Comparison of ENCODE assay signal across 10 cellular contexts in genomic region chr17:1188812-1189211, GRCh38. TPM values are rescaled to one million over a fixed set of nuclear protein-coding genes. Genes with fewer than 3 reads are reported as not detected.
DNase-seq lines count a peak whose midpoint lies in the region; ATAC-seq and TF ChIP-seq lines count a peak whose summit lies in the region.
"Had no signal": no experiment of that assay in that cellular context is flagged by ENCODE, and none has a peak within 500 bp of the region (broad histone marks: within the 10 kb centered on the region; RNA-seq: fewer than 3 reads in every experiment).

No MANE protein-coding gene starts in this region.

- TF ChIP-seq CTCF in tibial nerve (IDR thresholded peaks at IDR 0.05) (no peak), SK-N-SH (IDR thresholded peaks at IDR 0.05) (no peak)

- peaks cover 5% of the 10 kb centered on the region for H3K27me3 Mint-ChIP-seq in IgD-negative memory B cell
- no peaks in the 10 kb centered on the region for H3K27me3 Mint-ChIP-seq in dendritic cell treated with granulocyte-macrophage colony-stimulating factor and Interleukin-4, amounts not matched to agents 40 ng/mL and 50 ng/mL, for 4 days
- peaks cover 2% of the 10 kb centered on the region for H3K27me3 Mint-ChIP-seq in memory B cell
- H3K27me3 Mint-ChIP-seq: naive thymus-derived CD8-positive, alpha-beta T cell had no signal

- POLR2A ChIA-PET in SK-N-SH (lab: Yijun Ruan, JAX) = no interaction called here

- peak; percentile 54 for ATAC-seq in memory B cell (ENCODE audit: low read depth)
- ATAC-seq: naive thymus-derived CD8-positive, alpha-beta T cell had no signal

- no peaks in the 10 kb centered on the region for H3K36me3 Mint-ChIP-seq in IgD-negative memory B cell
- H3K36me3 Mint-ChIP-seq in dendritic cell treated with granulocyte-macrophage colony-stimulating factor and Interleukin-4, amounts not matched to agents 40 ng/mL and 50 ng/mL, for 4 days (ENCODE audit: low read depth) = peaks cover 42% of the 10 kb centered on the region
- peaks cover 3% of the 10 kb centered on the region for H3K36me3 Mint-ChIP-seq in memory B cell
- H3K36me3 Mint-ChIP-seq: naive thymus-derived CD8-positive, alpha-beta T cell had no signal

- no peaks in the 10 kb centered on the region for H3F3A ChIP-seq in SK-N-SH (replicated peaks; ENCODE audit: insufficient read depth)

- TF ChIP-seq RAD21 in SK-N-SH (IDR thresholded peaks at IDR 0.05; ENCODE audit: low read length) = no peak

- H3K9ac ChIP-seq in SK-N-SH = no peak overlapping the region

- no peak overlapping the region for H3K4me3 ChIP-seq in tibial nerve
- no peak overlapping the region for H3K4me3 ChIP-seq in SJCRH30
- H3K4me3 ChIP-seq in SK-N-SH (ENCODE audit: low read depth in 2 of 2, low read length in 1 of 2) = no peak overlapping the region

- no peaks in the 10 kb centered on the region for H4K20me1 ChIP-seq in SK-N-SH (ENCODE audit: insufficient read depth)

- H3K9me3 ChIP-seq in tibial nerve (no peaks in the 10 kb centered on the region), SJCRH30 (replicated peaks) (no peaks in the 10 kb centered on the region), SK-N-SH (no peaks in the 10 kb centered on the region)

- intact Hi-C loops in dendritic cell treated with granulocyte-macrophage colony-stimulating factor and Interleukin-4, amounts not matched to agents 40 ng/mL and 50 ng/mL, for 4 days (cut with micrococcal nuclease) = loop anchor here (5.0 kb wide), 2 partner anchors 38 to 132 kb away; no protein-coding TSS in a partner anchor

- WGBS in tibial nerve, 2 donors = 30 to 39% methylated on average over 12 of the region's 12 CpGs
- WGBS in SK-N-SH (ENCODE audit: low lambda C conversion rate) = 66% methylated on average over 12 of the region's 12 CpGs

- peak overlapping the region; percentile 48 to 83 (median 61) for H3K27ac Mint-ChIP-seq in IgD-negative memory B cell
- H3K27ac Mint-ChIP-seq in dendritic cell treated with granulocyte-macrophage colony-stimulating factor and Interleukin-4, amounts not matched to agents 40 ng/mL and 50 ng/mL, for 4 days = peak overlapping the region; percentile 62
- H3K27ac Mint-ChIP-seq in memory B cell = no peak overlapping the region

- no peaks in the 10 kb centered on the region for H3K79me2 ChIP-seq in SK-N-SH (ENCODE audit: insufficient read depth)

- H3K36me3 ChIP-seq in tibial nerve = no peaks in the 10 kb centered on the region
- no peaks in the 10 kb centered on the region for H3K36me3 ChIP-seq in SJCRH30
- no peaks in the 10 kb centered on the region for H3K36me3 ChIP-seq in SK-N-SH (replicated peaks in 1 of 2; ENCODE audit: control insufficient read depth in 1 of 2, insufficient read depth in 2 of 2, low read length in 1 of 2)

- DNase-seq in memory B cell (ENCODE audit: low spot score in 2 of 2) (no peak), tibial nerve (ENCODE audit: low spot score in 2 of 2) (peak; percentile 79 to 95), DMS 273 treated with DMSO at 0.1 percent for 48 hours (lab: John Stamatoyannopoulos, UW) (no peak), SJCRH30 (no peak), SK-N-SH (no peak)
- no peak for DNase-seq in activated CD8-positive, alpha-beta memory T cell treated with anti-CD3 and anti-CD28 coated beads, Interleukin-2, amount 50 U/mL, for 4 hours
- DNase-seq: naive thymus-derived CD8-positive, alpha-beta T cell; NCI-H1417 treated with DMSO at 0.1 percent for 48 hours had no signal

- no peak overlapping the region for H2AFZ ChIP-seq in SK-N-SH (ENCODE audit: low read depth)

- H3K4me1 Mint-ChIP-seq in IgD-negative memory B cell (peaks cover 20 to 34% (median 34%) of the 10 kb centered on the region in 3 donors), memory B cell (peaks cover 24% of the 10 kb centered on the region)
- H3K4me1 Mint-ChIP-seq in dendritic cell treated with granulocyte-macrophage colony-stimulating factor and Interleukin-4, amounts not matched to agents 40 ng/mL and 50 ng/mL, for 4 days (ENCODE audit: low read depth) = peaks cover 90% of the 10 kb centered on the region

- H3K4me2 ChIP-seq in SK-N-SH = no peak overlapping the region

- CTCF ChIA-PET in SK-N-SH (lab: Yijun Ruan, JAX) = interaction anchor here (0.6 to 11.1 kb wide), 8 partner anchors 11 to 131 kb away, joined by 3 to 248 read pairs (median 14); no protein-coding TSS in a partner anchor

- peak overlapping the region in 2 of 4 donors; percentile 13 to 79 for H3K27ac ChIP-seq in tibial nerve
- no peak overlapping the region for H3K27ac ChIP-seq in SJCRH30
- no peak overlapping the region for H3K27ac ChIP-seq in SK-N-SH (ENCODE audit: low read depth in 2 of 2, low read length in 1 of 2)

- peaks cover 0 to 40% (median 20%) of the 10 kb centered on the region in 4 donors for H3K4me1 ChIP-seq in tibial nerve
- H3K4me1 ChIP-seq in SJCRH30 = no peaks in the 10 kb centered on the region
- H3K4me1 ChIP-seq in SK-N-SH (ENCODE audit: control insufficient read depth in 1 of 2, insufficient read depth in 2 of 2, low read depth in 1 of 2, low read length in 1 of 2) = peaks cover 0 to 7% of the 10 kb centered on the region in 2 experiments; a peak in 1 of 4 replicates

- H3K4me3 Mint-ChIP-seq in IgD-negative memory B cell = peak overlapping the region in 2 of 4 donors; percentile 58 to 69
- H3K4me3 Mint-ChIP-seq in dendritic cell treated with granulocyte-macrophage colony-stimulating factor and Interleukin-4, amounts not matched to agents 40 ng/mL and 50 ng/mL, for 4 days = peak overlapping the region; percentile 63
- no peak overlapping the region for H3K4me3 Mint-ChIP-seq in memory B cell

- TF ChIP-seq POLR2A in tibial nerve (IDR thresholded peaks at IDR 0.05) = no peak

- H3K9me3 Mint-ChIP-seq in IgD-negative memory B cell (no peaks in the 10 kb centered on the region), memory B cell (no peaks in the 10 kb centered on the region)
- no peaks in the 10 kb centered on the region for H3K9me3 Mint-ChIP-seq in dendritic cell treated with granulocyte-macrophage colony-stimulating factor and Interleukin-4, amounts not matched to agents 40 ng/mL and 50 ng/mL, for 4 days
- H3K9me3 Mint-ChIP-seq: naive thymus-derived CD8-positive, alpha-beta T cell had no signal

- TF ChIP-seq EP300 in tibial nerve (IDR thresholded peaks at IDR 0.05) = peak; percentile 79 to 94
- no peak for TF ChIP-seq EP300 in SK-N-SH (IDR thresholded peaks at IDR 0.05; ENCODE audit: borderline replicate concordance in 1 of 2, low read depth in 1 of 2, low read length in 1 of 2)

- no peaks in the 10 kb centered on the region for H3K27me3 ChIP-seq in tibial nerve
- H3K27me3 ChIP-seq in SJCRH30 = no peaks in the 10 kb centered on the region
- no peaks in the 10 kb centered on the region; the same call in 1 of the 2 replicates for H3K27me3 ChIP-seq in SK-N-SH (ENCODE audit: insufficient read depth)

- no peaks in the 10 kb centered on the region for H3K9me2 ChIP-seq in SK-N-SH

TF ChIP-seq in SK-N-SH, 30 proteins besides CTCF, POLR2A, EP300 and RAD21 (continues in another document):
- TF ChIP-seq IRF3 (IDR thresholded peaks at IDR 0.05; ENCODE audit: low read depth, low read length) (no peak), CHD2 (IDR thresholded peaks at IDR 0.05; ENCODE audit: low read length, partially characterized antibody) (no peak), GATA2 (CRISPR knock-in tag; IDR thresholded peaks at IDR 0.05) (no peak), NFIC (IDR thresholded peaks at IDR 0.05; ENCODE audit: borderline replicate concordance) (no peak), POLR2AphosphoS5 (IDR thresholded peaks at IDR 0.05; ENCODE audit: low read depth, low read length) (no peak), RFX5 (IDR thresholded peaks at IDR 0.05; ENCODE audit: low read length) (no peak), REST (IDR thresholded peaks at IDR 0.05; ENCODE audit: low read depth, low read length) (no peak)

RNA-seq across cellular contexts. Expression of gene ABR, which starts 9.0 kb away (rescaled TPM):
- polyA plus RNA-seq in IgD-negative memory B cell (19.2 TPM), SK-N-SH (2012; rRNA removed) (86.1 and 117 TPM in 2 replicates)
- total RNA-seq in tibial nerve = 100 to 1,000 TPM in 2 of 4 donors, 10 to 100 TPM in 2; 88.8 to 193 (median 133) TPM
- total RNA-seq in SJCRH30 (2014; rRNA removed; shearing (Covaris generic)) = 5.6 and 7.0 TPM in 2 replicates
- 49.2 and 63.6 TPM in 2 replicates for polyA plus RNA-seq in SK-N-SH (2012; cell fraction: cytosol; rRNA removed)
- polyA plus RNA-seq in SK-N-SH (2012; cell fraction: nucleus; rRNA removed) = 122 and 173 TPM in 2 replicates

Comparison
In these comparisons a context has a peak if more than half of its experiments do, and no peak if none do; other contexts are left out.
1. DNase-seq: peak in tibial nerve (2 of 2); none in memory B cell (0 of 2), activated CD8-positive, alpha-beta memory T cell treated with anti-CD3 and anti-CD28 coated beads, Interleukin-2, amount 50 U/mL, for 4 hours (single experiment), DMS 273 treated with DMSO at 0.1 percent for 48 hours (single experiment), SJCRH30 (0 of 2) and SK-N-SH (single experiment).
2. RNA of gene ABR, which starts 9.0 kb away (total RNA-seq): 88.8 to 193 TPM in tibial nerve; 5.6 to 7.0 TPM in SJCRH30; every median in the first group is over 10 times any median in the second.